In genomic region chr2:127102464-127103242, GRCh38 we compare ENCODE assay signal across 13 cellular contexts. TPM values are rescaled to one million over a fixed set of nuclear protein-coding genes. Genes with fewer than 3 reads are reported as not detected.
DNase-seq lines count a peak whose midpoint lies in the region; ATAC-seq and TF ChIP-seq lines count a peak whose summit lies in the region.
"Had no signal": no experiment of that assay in that cellular context is flagged by ENCODE, and none has a peak within 500 bp of the region (broad histone marks: within the 10 kb centered on the region; RNA-seq: fewer than 3 reads in every experiment).

No MANE protein-coding gene starts in this region.

- ATAC-seq in RWPE2 (ENCODE audit: low read depth) = no peak
- ATAC-seq in HG02884 (IDR thresholded peaks at IDR 0.05; ENCODE audit: unreplicated experiment) = no peak
- no peak for ATAC-seq in HG03378 (IDR thresholded peaks at IDR 0.05; ENCODE audit: unreplicated experiment)
- no peak for ATAC-seq in GM21367 (IDR thresholded peaks at IDR 0.05; ENCODE audit: unreplicated experiment)
- ATAC-seq: GM12878; naive thymus-derived CD4-positive, alpha-beta T cell; Right ventricle myocardium inferior had no signal

- peaks cover 9% of the 10 kb centered on the region for H3K4me1 ChIP-seq in RWPE2 (ENCODE audit: insufficient read depth, poor library complexity, severe bottlenecking)

- H3K27me3 Mint-ChIP-seq in neural crest cell (ENCODE audit: low read depth) = no peaks in the 10 kb centered on the region

- peak overlapping the region; percentile 68 for H3K4me3 Mint-ChIP-seq in neural crest cell
- H3K4me3 Mint-ChIP-seq: naive thymus-derived CD4-positive, alpha-beta T cell had no signal

- H3K27me3 ChIP-seq in RWPE2 (ENCODE audit: insufficient read depth, poor library complexity, severe bottlenecking) (no peaks in the 10 kb centered on the region), dorsolateral prefrontal cortex (no peaks in the 10 kb centered on the region)

- no peaks in the 10 kb centered on the region for H3K36me3 Mint-ChIP-seq in neural crest cell (ENCODE audit: low read depth)
- H3K36me3 Mint-ChIP-seq: naive thymus-derived CD4-positive, alpha-beta T cell had no signal

- H3K27ac ChIP-seq in RWPE2 (ENCODE audit: poor library complexity, severe bottlenecking) (no peak overlapping the region), dorsolateral prefrontal cortex (peak overlapping the region; percentile 1 to 99 (median 97)), substantia nigra (ENCODE audit: low read depth, low read length, poor library complexity, severe bottlenecking) (peak overlapping the region; percentile 98)

- no peaks in the 10 kb centered on the region for H3K9me3 ChIP-seq in RWPE2 (ENCODE audit: severe bottlenecking)

- H3K4me3 ChIP-seq in RWPE2 (ENCODE audit: severe bottlenecking) = no peak overlapping the region
- H3K4me3 ChIP-seq in dorsolateral prefrontal cortex = peak overlapping the region; percentile 7 to 100 (median 96)
- H3K4me3 ChIP-seq: GM12878 had no signal

- H3K36me3 ChIP-seq in RWPE2 (ENCODE audit: low read depth) = no peaks in the 10 kb centered on the region

- intact Hi-C loops in dorsolateral prefrontal cortex (cut with DNase I) = loop anchor here (2.0 to 10.0 kb wide), 3 partner anchors 20 to 172 kb away; no protein-coding TSS in a partner anchor

- TF ChIP-seq CTCF in RWPE2 (IDR thresholded peaks at IDR 0.05; ENCODE audit: poor library complexity, severe bottlenecking) (no peak), dorsolateral prefrontal cortex (IDR thresholded peaks at IDR 0.05 in 54 of 56, conservative IDR thresholded peaks at IDR 0.05 in 2 of 56; ENCODE audit: low read depth in 1 of 56, partially characterized antibody in 56 of 56) (no peak), neural crest cell (conservative IDR thresholded peaks at IDR 0.05) (no peak)

- peak; percentile 28 for DNase-seq in RWPE2 (ENCODE audit: low spot score)
- DNase-seq in dorsolateral prefrontal cortex = peak in 3 of 10 donors; percentile 26 to 39 (median 34)
- no peak for DNase-seq in neural crest cell (ENCODE audit: low read depth, low spot score)
- DNase-seq in substantia nigra (lab: John Stamatoyannopoulos, UW) = no peak
- DNase-seq in NCI-H748 (lab: John Stamatoyannopoulos, UW; ENCODE audit: unreplicated experiment) = no peak
- DNase-seq: activated CD4-positive, CD25-positive, alpha-beta regulatory T cell; naive thymus-derived CD4-positive, alpha-beta T cell had no signal

- peaks cover 37% of the 10 kb centered on the region for H3K4me1 Mint-ChIP-seq in neural crest cell

- peak overlapping the region; percentile 90 for H3K27ac Mint-ChIP-seq in neural crest cell (ENCODE audit: unreplicated experiment)
- H3K27ac Mint-ChIP-seq: activated T-helper 2 cell treated with anti-CD3 and anti-CD28 coated beads, Interferon-gamma antibody, Interleukin-2, Interleukin-4, amounts not matched to agents 10 μg/mL and 5 μg/mL and 100 μg/mL, durations not matched to agents 14 hours and 24 hours and 36 hours had no signal

- H3K9me3 Mint-ChIP-seq in neural crest cell = no peaks in the 10 kb centered on the region
- H3K9me3 Mint-ChIP-seq: activated T-helper 2 cell treated with anti-CD3 and anti-CD28 coated beads, Interferon-gamma antibody, Interleukin-2, Interleukin-4, amounts not matched to agents 10 μg/mL and 5 μg/mL and 100 μg/mL, durations not matched to agents 14 hours and 24 hours and 36 hours had no signal

RNA-seq across cellular contexts. Expression of gene BIN1, which starts 4.3 kb away (rescaled TPM):
- total RNA-seq in dorsolateral prefrontal cortex = 100 to 1,000 TPM; 151 to 703 (median 290) TPM
- 67.7 and 69.9 TPM in 2 replicates for total RNA-seq in neural crest cell
